Comparison of ENCODE assay signal across 16 cellular contexts in the genomic region with DNA sequence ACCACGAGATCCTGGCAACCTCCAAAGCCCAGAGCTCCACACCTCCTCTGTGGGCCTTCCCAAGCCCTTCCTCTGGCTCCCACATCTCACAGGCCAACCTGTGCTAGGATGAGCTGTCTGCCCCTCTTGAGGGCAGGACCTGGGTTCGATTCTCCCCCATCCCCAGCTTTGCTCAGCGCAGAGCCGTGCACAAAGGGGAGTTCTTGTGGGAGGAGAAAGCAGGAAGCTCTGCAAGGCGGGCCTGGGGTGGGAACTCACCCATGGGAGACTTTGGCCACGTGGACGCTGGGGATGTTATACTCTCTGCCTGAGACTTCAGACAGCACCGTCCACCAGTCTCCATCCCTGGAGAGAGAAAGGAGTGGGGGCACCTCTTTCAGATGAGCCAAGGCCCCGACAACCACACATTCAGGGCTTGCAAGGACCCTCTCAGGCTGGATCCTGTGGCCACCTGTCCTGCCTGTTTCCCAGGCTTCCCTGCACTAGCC. TPM values are rescaled to one million over a fixed set of nuclear protein-coding genes. Genes with fewer than 3 reads are reported as not detected.
"Had no signal": no experiment of that assay in that cellular context is flagged by ENCODE, and none has a peak within 500 bp of the region (broad histone marks: within the 10 kb centered on the region; RNA-seq: fewer than 3 reads in every experiment).

No MANE protein-coding gene starts in this region.

- H3K4me3 ChIP-seq: lung, suprapubic skin had no signal

- H3K9me3 ChIP-seq: neutrophil, suprapubic skin had no signal

- H3K4me3 Mint-ChIP-seq: activated T-cell treated with anti-CD3 and anti-CD28 coated beads, Interleukin-2, amount 50 U/mL, for 72 hours; mesothelial cell of epicardium; T-helper 1 cell treated with Interleukin-12 subunit alpha and Interleukin-12 subunit beta and Interleukin-4 antibody, amounts not matched to agents 30 μg/mL and 1 μg/mL, for 36 hours; type B pancreatic cell had no signal

- H3K27ac ChIP-seq: neutrophil, suprapubic skin had no signal

- H3K4me1 Mint-ChIP-seq: mesothelial cell of epicardium had no signal

- DNase-seq: activated CD4-positive, alpha-beta T cell treated with anti-CD3 and anti-CD28 coated beads, Interleukin-2, amount 50 U/mL, for 1 hour; activated gamma-delta T cell; activated T-cell treated with anti-CD3 and anti-CD28 coated beads, Interleukin-2, amount 50 U/mL, for 72 hours; retina; SIG-M5; stimulated activated CD4-positive, alpha-beta T cell treated with anti-CD3 and anti-CD28 coated beads, Interleukin-15, amount 100 ng/mL, for 24 hours; stimulated activated CD4-positive, alpha-beta T cell treated with anti-CD3 and anti-CD28 coated beads, Interleukin-4, amount 100 ng/mL, for 1 hour; stimulated activated naive CD4-positive, alpha-beta T cell had no signal

- H3K27ac Mint-ChIP-seq: activated T-cell treated with anti-CD3 and anti-CD28 coated beads, Interleukin-2, amount 50 U/mL, for 72 hours; mesothelial cell of epicardium; T-helper 1 cell treated with Interleukin-12 subunit alpha and Interleukin-12 subunit beta and Interleukin-4 antibody, amounts not matched to agents 30 μg/mL and 1 μg/mL, for 36 hours; type B pancreatic cell had no signal

- H3K36me3 ChIP-seq: neutrophil, suprapubic skin had no signal

- ATAC-seq: activated T-cell treated with anti-CD3 and anti-CD28 coated beads, Interleukin-2, amount 50 U/mL, for 72 hours; esophagus mucosa had no signal

- H3K36me3 Mint-ChIP-seq: mesothelial cell of epicardium, type B pancreatic cell had no signal

- H3K4me1 ChIP-seq: suprapubic skin had no signal

- H3K27me3 ChIP-seq: neutrophil, suprapubic skin had no signal

- H3K9me3 Mint-ChIP-seq: activated T-cell treated with anti-CD3 and anti-CD28 coated beads, Interleukin-2, amount 50 U/mL, for 72 hours; mesothelial cell of epicardium; T-helper 1 cell treated with Interleukin-12 subunit alpha and Interleukin-12 subunit beta and Interleukin-4 antibody, amounts not matched to agents 30 μg/mL and 1 μg/mL, for 36 hours; type B pancreatic cell had no signal

- H3K27me3 Mint-ChIP-seq: type B pancreatic cell had no signal

RNA-seq across cellular contexts. Expression of gene SLA2, which starts 12.7 kb away (rescaled TPM):
- total RNA-seq: skeletal muscle tissue had no signal
